ENCODE assay signal across 19 cellular contexts in genomic region chr18:47908523-47909039, GRCh38. TPM values are rescaled to one million over a fixed set of nuclear protein-coding genes. Genes with fewer than 3 reads are reported as not detected.
DNase-seq lines count a peak whose midpoint lies in the region; TF ChIP-seq lines count a peak whose summit lies in the region.
"Had no signal": no experiment of that assay in that cellular context is flagged by ENCODE, and none has a peak within 500 bp of the region (broad histone marks: within the 10 kb centered on the region; RNA-seq: fewer than 3 reads in every experiment).

No MANE protein-coding gene starts in this region.

- intact Hi-C loops in activated T-helper 2 cell treated with anti-CD3 and anti-CD28 coated beads, Interferon-gamma antibody, Interleukin-2, Interleukin-4, amounts not matched to agents 10 μg/mL and 5 μg/mL and 100 μg/mL, durations not matched to agents 14 hours and 24 hours and 36 hours (cut with micrococcal nuclease), result no loop called here
- intact Hi-C loops in breast epithelium (cut with DNase I; ENCODE audit: low total_unique reads), result no loop called here

- H3K27ac Mint-ChIP-seq in activated naive CD8-positive, alpha-beta T cell, result peak overlapping the region; percentile 55
- no peak overlapping the region for H3K27ac Mint-ChIP-seq in activated naive CD8-positive, alpha-beta T cell treated with anti-CD3 and anti-CD28 coated beads for 36 hours
- H3K27ac Mint-ChIP-seq in activated T-helper 2 cell treated with anti-CD3 and anti-CD28 coated beads, Interferon-gamma antibody, Interleukin-2, Interleukin-4, amounts not matched to agents 10 μg/mL and 5 μg/mL and 100 μg/mL, durations not matched to agents 14 hours and 24 hours and 36 hours, result peak overlapping the region; percentile 65
- H3K27ac Mint-ChIP-seq in progenitor cell of endocrine pancreas, result peak overlapping the region; percentile 79

- DNase-seq in NCI-H146 (lab: John Stamatoyannopoulos, UW) (peak; percentile 51), NCI-H146 treated with DMSO at 0.1 percent for 48 hours (lab: John Stamatoyannopoulos, UW; ENCODE audit: unreplicated experiment) (no peak), progenitor cell of endocrine pancreas (ENCODE audit: low spot score, unreplicated experiment) (no peak), ACHN (no peak), breast epithelium (ENCODE audit: low spot score in 2 of 2) (no peak)
- DNase-seq in activated naive CD8-positive, alpha-beta T cell treated with anti-CD3 and anti-CD28 coated beads for 36 hours, result no peak
- DNase-seq in activated T-helper 2 cell treated with anti-CD3 and anti-CD28 coated beads, Interferon-gamma antibody, Interleukin-2, Interleukin-4, amounts not matched to agents 10 μg/mL and 5 μg/mL and 100 μg/mL, durations not matched to agents 14 hours and 24 hours and 36 hours (ENCODE audit: low spot score), result no peak
- DNase-seq: 8988T, Caco-2, DMS153, EL, NCI-H1930, NCI-H446 treated with DMSO at 0.1 percent for 48 hours, NCI-H82, PC-9 had no signal

- TF ChIP-seq CTCF in progenitor cell of endocrine pancreas (IDR thresholded peaks at IDR 0.05; ENCODE audit: unreplicated experiment) (no peak), breast epithelium (IDR thresholded peaks at IDR 0.05) (no peak)

- TF ChIP-seq POLR2A in breast epithelium (IDR thresholded peaks at IDR 0.05), result no peak

- H3K27me3 Mint-ChIP-seq in activated naive CD8-positive, alpha-beta T cell, result no peaks in the 10 kb centered on the region
- H3K27me3 Mint-ChIP-seq in activated naive CD8-positive, alpha-beta T cell treated with anti-CD3 and anti-CD28 coated beads for 36 hours, result no peaks in the 10 kb centered on the region
- no peaks in the 10 kb centered on the region for H3K27me3 Mint-ChIP-seq in activated T-helper 2 cell treated with anti-CD3 and anti-CD28 coated beads, Interferon-gamma antibody, Interleukin-2, Interleukin-4, amounts not matched to agents 10 μg/mL and 5 μg/mL and 100 μg/mL, durations not matched to agents 14 hours and 24 hours and 36 hours (ENCODE audit: low read depth)
- H3K27me3 Mint-ChIP-seq in progenitor cell of endocrine pancreas, result no peaks in the 10 kb centered on the region

- H3K27me3 ChIP-seq in breast epithelium, result no peaks in the 10 kb centered on the region

- H3K36me3 ChIP-seq in breast epithelium, result no peaks in the 10 kb centered on the region

- H3K4me3 ChIP-seq in breast epithelium, result no peak overlapping the region
- H3K4me3 ChIP-seq: GM23338, K562, PC-9 had no signal

- H3K9me3 Mint-ChIP-seq in activated naive CD8-positive, alpha-beta T cell (ENCODE audit: low read depth), result peaks cover 6% of the 10 kb centered on the region
- H3K9me3 Mint-ChIP-seq in activated naive CD8-positive, alpha-beta T cell treated with anti-CD3 and anti-CD28 coated beads for 36 hours, result peaks cover 24% of the 10 kb centered on the region
- peaks cover 39% of the 10 kb centered on the region for H3K9me3 Mint-ChIP-seq in activated T-helper 2 cell treated with anti-CD3 and anti-CD28 coated beads, Interferon-gamma antibody, Interleukin-2, Interleukin-4, amounts not matched to agents 10 μg/mL and 5 μg/mL and 100 μg/mL, durations not matched to agents 14 hours and 24 hours and 36 hours
- peaks cover 26% of the 10 kb centered on the region for H3K9me3 Mint-ChIP-seq in progenitor cell of endocrine pancreas (ENCODE audit: low read depth)

- H3K9me3 ChIP-seq in breast epithelium, result peaks cover 5% of the 10 kb centered on the region in 2 donors
- H3K9me3 ChIP-seq: Caco-2 had no signal

- in situ Hi-C loops in ACHN (cut with HindIII; ENCODE audit: low pct_ligation_motif_present, low pct_unique_long_range_greater_than_20kb, low sequenced_read_pairs), result no loop called here

- H3K27ac ChIP-seq in breast epithelium, result no peak overlapping the region
- H3K27ac ChIP-seq: C4-2B, PC-9 had no signal

- H3K36me3 Mint-ChIP-seq in activated naive CD8-positive, alpha-beta T cell, result peaks cover 40% of the 10 kb centered on the region
- H3K36me3 Mint-ChIP-seq in activated naive CD8-positive, alpha-beta T cell treated with anti-CD3 and anti-CD28 coated beads for 36 hours, result peaks cover 73% of the 10 kb centered on the region
- H3K36me3 Mint-ChIP-seq in activated T-helper 2 cell treated with anti-CD3 and anti-CD28 coated beads, Interferon-gamma antibody, Interleukin-2, Interleukin-4, amounts not matched to agents 10 μg/mL and 5 μg/mL and 100 μg/mL, durations not matched to agents 14 hours and 24 hours and 36 hours (ENCODE audit: low read depth), result peaks cover 93% of the 10 kb centered on the region
- H3K36me3 Mint-ChIP-seq in progenitor cell of endocrine pancreas (ENCODE audit: insufficient read depth), result peaks cover 30% of the 10 kb centered on the region

- no peaks in the 10 kb centered on the region for H3K4me1 ChIP-seq in breast epithelium
- H3K4me1 ChIP-seq: Caco-2 had no signal

- no peak overlapping the region for H3K4me3 Mint-ChIP-seq in activated naive CD8-positive, alpha-beta T cell
- H3K4me3 Mint-ChIP-seq in activated naive CD8-positive, alpha-beta T cell treated with anti-CD3 and anti-CD28 coated beads for 36 hours, result no peak overlapping the region
- no peak overlapping the region for H3K4me3 Mint-ChIP-seq in activated T-helper 2 cell treated with anti-CD3 and anti-CD28 coated beads, Interferon-gamma antibody, Interleukin-2, Interleukin-4, amounts not matched to agents 10 μg/mL and 5 μg/mL and 100 μg/mL, durations not matched to agents 14 hours and 24 hours and 36 hours (ENCODE audit: low read depth)
- H3K4me3 Mint-ChIP-seq in progenitor cell of endocrine pancreas (ENCODE audit: low read depth), result no peak overlapping the region
- H3K4me3 Mint-ChIP-seq: GM23338 had no signal

- H3K4me1 Mint-ChIP-seq in activated naive CD8-positive, alpha-beta T cell (ENCODE audit: low read depth), result peaks cover 89% of the 10 kb centered on the region
- H3K4me1 Mint-ChIP-seq in activated naive CD8-positive, alpha-beta T cell treated with anti-CD3 and anti-CD28 coated beads for 36 hours, result peaks cover 77% of the 10 kb centered on the region
- H3K4me1 Mint-ChIP-seq in activated T-helper 2 cell treated with anti-CD3 and anti-CD28 coated beads, Interferon-gamma antibody, Interleukin-2, Interleukin-4, amounts not matched to agents 10 μg/mL and 5 μg/mL and 100 μg/mL, durations not matched to agents 14 hours and 24 hours and 36 hours (ENCODE audit: low read depth), result peaks cover 81% of the 10 kb centered on the region
- H3K4me1 Mint-ChIP-seq in progenitor cell of endocrine pancreas (ENCODE audit: low read depth), result peaks cover 15% of the 10 kb centered on the region

RNA-seq across cellular contexts. Expression of gene SMAD2, which starts 21.9 kb away (rescaled TPM):
- total RNA-seq in activated naive CD8-positive, alpha-beta T cell treated with anti-CD3 and anti-CD28 coated beads for 36 hours, result 100 to 1,000 TPM; 101 to 105 TPM
- total RNA-seq in activated T-helper 2 cell treated with anti-CD3 and anti-CD28 coated beads, Interferon-gamma antibody, Interleukin-2, Interleukin-4, amounts not matched to agents 10 μg/mL and 5 μg/mL and 100 μg/mL, durations not matched to agents 14 hours and 24 hours and 36 hours, result 353 and 358 TPM in 2 replicates
- total RNA-seq in progenitor cell of endocrine pancreas, result 140 and 145 TPM in 2 replicates
- 100 to 1,000 TPM in 1 of 3 donors, 10 to 100 TPM in 2; 35.1 to 101 (median 73.6) TPM for total RNA-seq in breast epithelium
